24 cellular contexts compared by ENCODE assay signal in the genomic region with DNA sequence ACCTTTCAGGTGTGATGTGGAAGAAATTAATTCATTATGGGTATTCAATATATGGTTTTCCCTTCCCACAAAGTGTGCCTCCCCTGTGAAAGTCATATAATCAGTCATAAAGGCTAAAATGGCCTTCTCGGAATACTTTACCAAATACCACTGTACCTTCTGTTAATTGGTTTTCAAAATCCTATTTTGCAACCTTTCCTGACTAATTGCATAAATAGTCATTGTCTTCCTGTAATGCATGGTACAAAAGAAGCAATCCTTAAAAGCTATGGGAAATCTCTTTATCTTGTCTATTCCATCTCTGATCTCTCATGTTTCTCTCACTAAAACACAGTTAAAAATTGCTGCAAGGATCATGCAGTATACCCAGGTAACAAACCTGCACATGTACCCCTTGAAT. TPM values are rescaled to one million over a fixed set of nuclear protein-coding genes. Genes with fewer than 3 reads are reported as not detected.
"Had no signal": no experiment of that assay in that cellular context is flagged by ENCODE, and none has a peak within 500 bp of the region (broad histone marks: within the 10 kb centered on the region; RNA-seq: fewer than 3 reads in every experiment).

No MANE protein-coding gene starts in this region.

- H3K4me1 ChIP-seq: colonic mucosa, gastroesophageal sphincter, tibial nerve, uterus had no signal

- DNase-seq: activated B cell treated with CpG ODN at 0.5 μM for 24 hours; activated CD4-positive, alpha-beta memory T cell treated with anti-CD3 and anti-CD28 coated beads, Interleukin-2, amount 10 ng/mL, durations not matched to agents 7 days and 5 days; activated CD4-positive, alpha-beta T cell treated with anti-CD3 and anti-CD28 coated beads for 4 hours; activated CD8-positive, alpha-beta memory T cell treated with anti-CD3 and anti-CD28 coated beads, Interleukin-2, amount 10 ng/mL, durations not matched to agents 7 days and 5 days; activated naive CD4-positive, alpha-beta T cell treated with Interleukin-2 at 50 U/mL for 16 hours; activated T-cell treated with anti-CD3 and anti-CD28 coated beads, Interleukin-2, amount 50 U/mL, for 1 hour; anterior cingulate cortex; colonic mucosa; endodermal cell; erythroblast; heart left ventricle; left ventricle myocardium superior; stimulated activated CD4-positive, alpha-beta T cell treated with anti-CD3 and anti-CD28 coated beads, Interleukin-2, amount 100 ng/mL, for 24 hours; T-helper 9 cell; uterus had no signal

- H3K36me3 Mint-ChIP-seq: activated CD8-positive, alpha-beta memory T cell treated with anti-CD3 and anti-CD28 coated beads, Interleukin-2, amount 10 ng/mL, durations not matched to agents 7 days and 5 days; brain; memory B cell had no signal

- H3K4me3 Mint-ChIP-seq: activated B cell treated with CpG ODN at 0.5 μM for 24 hours; activated CD4-positive, alpha-beta memory T cell treated with anti-CD3 and anti-CD28 coated beads, Interleukin-2, amount 10 ng/mL, durations not matched to agents 7 days and 5 days; activated CD8-positive, alpha-beta memory T cell treated with anti-CD3 and anti-CD28 coated beads, Interleukin-2, amount 10 ng/mL, durations not matched to agents 7 days and 5 days; activated T-helper 17 cell treated with anti-CD3 and anti-CD28 coated beads, Interleukin-2, amount 50 U/mL, for 72 hours; brain; central memory CD8-positive, alpha-beta T cell; endodermal cell; memory B cell; stimulated activated naive CD8-positive, alpha-beta T cell treated with anti-CD3 and anti-CD28 coated beads, Interleukin-15, Interleukin-2, amounts not matched to agents 100 ng/mL and 50 ng/mL, for 24 hours had no signal

- H3K27ac ChIP-seq: colonic mucosa, gastroesophageal sphincter, heart left ventricle, tibial nerve, uterus had no signal

- ATAC-seq: activated CD8-positive, alpha-beta memory T cell treated with anti-CD3 and anti-CD28 coated beads, Interleukin-2, amount 10 ng/mL, durations not matched to agents 7 days and 5 days; activated T-helper 17 cell treated with anti-CD3 and anti-CD28 coated beads, Interleukin-2, amount 50 U/mL, for 72 hours; gastroesophageal sphincter; left ventricle myocardium superior had no signal

- H3K9me3 ChIP-seq: colonic mucosa, gastroesophageal sphincter, heart left ventricle, tibial nerve, uterus had no signal

- H3K27ac Mint-ChIP-seq: activated B cell treated with CpG ODN at 0.5 μM for 24 hours; activated CD4-positive, alpha-beta memory T cell treated with anti-CD3 and anti-CD28 coated beads, Interleukin-2, amount 10 ng/mL, durations not matched to agents 7 days and 5 days; activated CD8-positive, alpha-beta memory T cell treated with anti-CD3 and anti-CD28 coated beads, Interleukin-2, amount 10 ng/mL, durations not matched to agents 7 days and 5 days; activated T-helper 17 cell treated with anti-CD3 and anti-CD28 coated beads, Interleukin-2, amount 50 U/mL, for 72 hours; brain; endodermal cell; memory B cell; progenitor cell of endocrine pancreas; stimulated activated naive CD8-positive, alpha-beta T cell treated with anti-CD3 and anti-CD28 coated beads, Interleukin-15, Interleukin-2, amounts not matched to agents 100 ng/mL and 50 ng/mL, for 24 hours had no signal

- H3K27me3 ChIP-seq: colonic mucosa, gastroesophageal sphincter, heart left ventricle, tibial nerve, uterus had no signal

- H3K27me3 Mint-ChIP-seq: activated B cell treated with CpG ODN at 0.5 μM for 24 hours; activated CD4-positive, alpha-beta memory T cell treated with anti-CD3 and anti-CD28 coated beads, Interleukin-2, amount 10 ng/mL, durations not matched to agents 7 days and 5 days; activated T-helper 17 cell treated with anti-CD3 and anti-CD28 coated beads, Interleukin-2, amount 50 U/mL, for 72 hours; brain; central memory CD8-positive, alpha-beta T cell; memory B cell; progenitor cell of endocrine pancreas; stimulated activated naive CD8-positive, alpha-beta T cell treated with anti-CD3 and anti-CD28 coated beads, Interleukin-15, Interleukin-2, amounts not matched to agents 100 ng/mL and 50 ng/mL, for 24 hours had no signal

- H3K4me3 ChIP-seq: colonic mucosa, gastroesophageal sphincter, heart left ventricle, tibial nerve, uterus had no signal

- H3K4me1 Mint-ChIP-seq: activated B cell treated with CpG ODN at 0.5 μM for 24 hours; activated CD4-positive, alpha-beta memory T cell treated with anti-CD3 and anti-CD28 coated beads, Interleukin-2, amount 10 ng/mL, durations not matched to agents 7 days and 5 days; activated CD8-positive, alpha-beta memory T cell treated with anti-CD3 and anti-CD28 coated beads, Interleukin-2, amount 10 ng/mL, durations not matched to agents 7 days and 5 days; activated T-helper 17 cell treated with anti-CD3 and anti-CD28 coated beads, Interleukin-2, amount 50 U/mL, for 72 hours; brain; central memory CD8-positive, alpha-beta T cell; endodermal cell; memory B cell had no signal

- H3K9me3 Mint-ChIP-seq: activated B cell treated with CpG ODN at 0.5 μM for 24 hours; activated CD4-positive, alpha-beta memory T cell treated with anti-CD3 and anti-CD28 coated beads, Interleukin-2, amount 10 ng/mL, durations not matched to agents 7 days and 5 days; activated T-helper 17 cell treated with anti-CD3 and anti-CD28 coated beads, Interleukin-2, amount 50 U/mL, for 72 hours; brain; central memory CD8-positive, alpha-beta T cell; endodermal cell; memory B cell; stimulated activated naive CD8-positive, alpha-beta T cell treated with anti-CD3 and anti-CD28 coated beads, Interleukin-15, Interleukin-2, amounts not matched to agents 100 ng/mL and 50 ng/mL, for 24 hours had no signal

- H3K36me3 ChIP-seq: colonic mucosa, gastroesophageal sphincter, heart left ventricle, tibial nerve, uterus had no signal

RNA-seq across cellular contexts. Expression of a gene that starts 57.6 kb away (rescaled TPM):
- total RNA-seq: activated B cell treated with CpG ODN at 0.5 μM for 24 hours; activated CD4-positive, alpha-beta memory T cell treated with anti-CD3 and anti-CD28 coated beads, Interleukin-2, amount 10 ng/mL, durations not matched to agents 7 days and 5 days; activated CD8-positive, alpha-beta memory T cell treated with anti-CD3 and anti-CD28 coated beads, Interleukin-2, amount 10 ng/mL, durations not matched to agents 7 days and 5 days; activated T-helper 17 cell treated with anti-CD3 and anti-CD28 coated beads, Interleukin-2, amount 50 U/mL, for 72 hours; endodermal cell; gastroesophageal sphincter; heart left ventricle; left ventricle myocardium superior; progenitor cell of endocrine pancreas; tibial nerve had no signal
- polyA plus RNA-seq: neural cell had no signal
